ENCODE assay signal across 12 cellular contexts in the genomic region with DNA sequence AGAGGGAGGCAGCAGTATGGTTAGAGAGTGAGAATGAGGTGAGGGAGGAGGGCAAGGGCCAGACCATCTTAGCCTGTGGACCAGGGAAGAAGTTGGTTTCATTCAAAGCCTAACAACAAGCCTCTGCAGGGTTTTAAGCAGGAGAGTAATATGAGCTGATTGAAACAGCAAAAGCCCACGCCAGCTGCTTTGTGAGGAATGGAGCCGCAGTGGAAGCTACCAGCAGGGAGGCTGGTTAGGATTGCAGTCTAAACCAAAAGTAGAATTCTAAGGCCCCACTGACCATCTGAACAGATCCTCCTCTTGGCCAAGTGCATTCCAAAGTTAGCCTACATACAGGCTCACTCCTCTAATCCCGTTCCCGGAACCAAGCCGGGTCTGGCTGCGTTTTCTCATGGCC. TPM values are rescaled to one million over a fixed set of nuclear protein-coding genes. Genes with fewer than 3 reads are reported as not detected.
DNase-seq lines count a peak whose midpoint lies in the region; ATAC-seq and TF ChIP-seq lines count a peak whose summit lies in the region.
"Had no signal": no experiment of that assay in that cellular context is flagged by ENCODE, and none has a peak within 500 bp of the region (broad histone marks: within the 10 kb centered on the region; RNA-seq: fewer than 3 reads in every experiment).

No MANE protein-coding gene starts in this region.

- no peak overlapping the region for H2BK120ac ChIP-seq in trophoblast cell (ENCODE audit: insufficient read depth, low read length, poor library complexity)

- no peak overlapping the region for H2AK5ac ChIP-seq in trophoblast cell (ENCODE audit: low read length)

- no peak overlapping the region for H3K4me3 ChIP-seq in HUES64 (ENCODE audit: low read length)
- H3K4me3 ChIP-seq in trophoblast cell (ENCODE audit: low read depth, low read length) = no peak overlapping the region
- H3K4me3 ChIP-seq: cardiac muscle cell, tibial artery had no signal

- DNase-seq in WTC11 (ENCODE audit: low spot score) = peak; percentile 36
- DNase-seq in glutamatergic neuron = no peak
- peak in 1 of 2 donors; percentile 39 for DNase-seq in trophoblast cell
- no peak for DNase-seq in HCEC 1CT
- DNase-seq in NCI-H1105 (lab: John Stamatoyannopoulos, UW) = no peak
- DNase-seq in NCI-H526 treated with DMSO at 0.1 percent for 48 hours (lab: John Stamatoyannopoulos, UW) = no peak
- DNase-seq in NCI-H526 (lab: John Stamatoyannopoulos, UW) = no peak
- DNase-seq: activated B cell treated with CpG ODN at 0.5 μM for 24 hours; activated naive CD4-positive, alpha-beta T cell treated with Interleukin-2 at 50 U/mL for 16 hours; tibial artery had no signal

- POLR2A ChIA-PET in WTC11 (lab: Charles Lee) = interaction anchor here (0.7 to 1.0 kb wide), 2 partner anchors 44 to 235 kb away, joined by 5 read pairs; no protein-coding TSS in a partner anchor

- H3K79me2 ChIP-seq in trophoblast cell (ENCODE audit: control insufficient read depth, insufficient read depth, low read length, poor library complexity) = no peaks in the 10 kb centered on the region

- H4K91ac ChIP-seq in trophoblast cell (ENCODE audit: low read depth, low read length) = no peak overlapping the region

- no peaks in the 10 kb centered on the region for H3K36me3 ChIP-seq in HUES64 (ENCODE audit: insufficient read depth, low read length)
- no peaks in the 10 kb centered on the region for H3K36me3 ChIP-seq in trophoblast cell (ENCODE audit: control insufficient read depth in 1 of 2, insufficient read depth in 2 of 2, low read length in 2 of 2)
- H3K36me3 ChIP-seq: cardiac muscle cell, tibial artery had no signal

- peak; percentile 86 for ATAC-seq in WTC11

- H4K12ac ChIP-seq in trophoblast cell (ENCODE audit: low read depth, low read length) = no peak overlapping the region

- H3K9ac ChIP-seq in HUES64 (ENCODE audit: low read depth, low read length) = no peak overlapping the region
- H3K9ac ChIP-seq in trophoblast cell (ENCODE audit: low read length) = no peak overlapping the region

- peak overlapping the region; percentile 10 for H2BK12ac ChIP-seq in trophoblast cell (ENCODE audit: low read length)

- H2BK5ac ChIP-seq in trophoblast cell (ENCODE audit: low read depth, low read length, poor library complexity) = no peak overlapping the region

- H3K9me3 ChIP-seq in HUES64 (ENCODE audit: insufficient read depth, low read depth, low read length) (peaks cover 5% of the 10 kb centered on the region; the same call in 1 of the 2 replicates), trophoblast cell (ENCODE audit: insufficient read depth, low read depth, low read length) (peaks cover 3% of the 10 kb centered on the region)

- H2AFZ ChIP-seq in trophoblast cell (ENCODE audit: insufficient read depth, low read length, poor library complexity) = no peak overlapping the region

- no peaks in the 10 kb centered on the region for H3K79me1 ChIP-seq in trophoblast cell (ENCODE audit: low read length)

- H3K4me1 ChIP-seq in HUES64 (ENCODE audit: insufficient read depth, low read length) (peaks cover 24% of the 10 kb centered on the region), trophoblast cell (ENCODE audit: control insufficient read depth in 1 of 2, insufficient read depth in 2 of 2, low read length in 2 of 2) (no peaks in the 10 kb centered on the region)
- H3K4me1 ChIP-seq: tibial artery had no signal

- H3K27me3 Mint-ChIP-seq in WTC11 (ENCODE audit: low read depth) (no peaks in the 10 kb centered on the region), glutamatergic neuron (ENCODE audit: unreplicated experiment) (peaks cover 3% of the 10 kb centered on the region)

- H3K4me1 Mint-ChIP-seq in WTC11 = peaks cover 55% of the 10 kb centered on the region
- peaks cover 10% of the 10 kb centered on the region for H3K4me1 Mint-ChIP-seq in glutamatergic neuron (ENCODE audit: low read depth, unreplicated experiment)
- H3K4me1 Mint-ChIP-seq: activated B cell treated with CpG ODN at 0.5 μM for 24 hours had no signal

- no peak overlapping the region for H3K4ac ChIP-seq in trophoblast cell (ENCODE audit: low read depth, low read length)

- H3K14ac ChIP-seq in trophoblast cell (ENCODE audit: low read length) = no peak overlapping the region

- no peak overlapping the region for H3K4me2 ChIP-seq in trophoblast cell (ENCODE audit: low read length)

- peaks cover 30% of the 10 kb centered on the region for H3K36me3 Mint-ChIP-seq in WTC11
- peaks cover 7% of the 10 kb centered on the region for H3K36me3 Mint-ChIP-seq in glutamatergic neuron (ENCODE audit: unreplicated experiment)

- H3K27ac ChIP-seq in HUES64 (ENCODE audit: low read depth, low read length) = peak overlapping the region; percentile 51; the same call in 1 of the 2 replicates
- no peak overlapping the region for H3K27ac ChIP-seq in trophoblast cell (ENCODE audit: low read depth, low read length)
- H3K27ac ChIP-seq: cardiac muscle cell, tibial artery had no signal

- no peak overlapping the region for H3K4me3 Mint-ChIP-seq in WTC11
- H3K4me3 Mint-ChIP-seq in glutamatergic neuron (ENCODE audit: unreplicated experiment) = no peak overlapping the region
- H3K4me3 Mint-ChIP-seq: activated B cell treated with CpG ODN at 0.5 μM for 24 hours had no signal

- H3K27me3 ChIP-seq in HUES64 (ENCODE audit: insufficient read depth, low read length) (no peaks in the 10 kb centered on the region), trophoblast cell (ENCODE audit: insufficient read depth, low read length) (no peaks in the 10 kb centered on the region)
- H3K27me3 ChIP-seq: cardiac muscle cell, tibial artery had no signal

- WGBS in HUES64 = 66% methylated on average over 6 of the region's 6 CpGs
- WGBS in trophoblast cell (ENCODE audit: extremely low coverage, insufficient coverage, insufficient read length) = no CpG with 5 or more reads among the region's 6 CpGs

- no peak overlapping the region for H3K23ac ChIP-seq in trophoblast cell (ENCODE audit: low read length)

- H3K18ac ChIP-seq in trophoblast cell (ENCODE audit: low read length) = no peak overlapping the region

- no peak overlapping the region for H4K8ac ChIP-seq in trophoblast cell (ENCODE audit: low read depth, low read length)

- TF ChIP-seq CTCF in WTC11 (IDR thresholded peaks at IDR 0.05) = no peak
- TF ChIP-seq CTCF in glutamatergic neuron (IDR thresholded peaks at IDR 0.05; ENCODE audit: partially characterized antibody, unreplicated experiment) = no peak

- H3K27ac Mint-ChIP-seq in WTC11 = peak overlapping the region; percentile 98
- H3K27ac Mint-ChIP-seq in glutamatergic neuron (ENCODE audit: unreplicated experiment) = peak overlapping the region; percentile 15
- H3K27ac Mint-ChIP-seq: activated B cell treated with CpG ODN at 0.5 μM for 24 hours had no signal

- CTCF ChIA-PET in WTC11 (lab: Charles Lee) = interaction anchor here (0.9 to 1.7 kb wide), 14 partner anchors 9 to 259 kb away, joined by 3 to 14 read pairs (median 6); a partner anchor contains a TSS

- H3K9me3 Mint-ChIP-seq in WTC11 (peaks cover 14% of the 10 kb centered on the region), glutamatergic neuron (ENCODE audit: unreplicated experiment) (no peaks in the 10 kb centered on the region)

TF ChIP-seq in WTC11, 78 proteins besides CTCF, POLR2A, EP300 and RAD21 (continues in another document):
- TF ChIP-seq, protein P1, sequence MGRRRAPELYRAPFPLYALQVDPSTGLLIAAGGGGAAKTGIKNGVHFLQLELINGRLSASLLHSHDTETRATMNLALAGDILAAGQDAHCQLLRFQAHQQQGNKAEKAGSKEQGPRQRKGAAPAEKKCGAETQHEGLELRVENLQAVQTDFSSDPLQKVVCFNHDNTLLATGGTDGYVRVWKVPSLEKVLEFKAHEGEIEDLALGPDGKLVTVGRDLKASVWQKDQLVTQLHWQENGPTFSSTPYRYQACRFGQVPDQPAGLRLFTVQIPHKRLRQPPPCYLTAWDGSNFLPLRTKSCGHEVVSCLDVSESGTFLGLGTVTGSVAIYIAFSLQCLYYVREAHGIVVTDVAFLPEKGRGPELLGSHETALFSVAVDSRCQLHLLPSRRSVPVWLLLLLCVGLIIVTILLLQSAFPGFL (CRISPR knock-in tag; IDR thresholded peaks at IDR 0.05; ENCODE audit: borderline replicate concordance) = no peak
- TF ChIP-seq, protein P2, sequence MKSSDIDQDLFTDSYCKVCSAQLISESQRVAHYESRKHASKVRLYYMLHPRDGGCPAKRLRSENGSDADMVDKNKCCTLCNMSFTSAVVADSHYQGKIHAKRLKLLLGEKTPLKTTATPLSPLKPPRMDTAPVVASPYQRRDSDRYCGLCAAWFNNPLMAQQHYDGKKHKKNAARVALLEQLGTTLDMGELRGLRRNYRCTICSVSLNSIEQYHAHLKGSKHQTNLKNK (CRISPR knock-in tag; IDR thresholded peaks at IDR 0.05) = no peak
- TF ChIP-seq, protein P3, sequence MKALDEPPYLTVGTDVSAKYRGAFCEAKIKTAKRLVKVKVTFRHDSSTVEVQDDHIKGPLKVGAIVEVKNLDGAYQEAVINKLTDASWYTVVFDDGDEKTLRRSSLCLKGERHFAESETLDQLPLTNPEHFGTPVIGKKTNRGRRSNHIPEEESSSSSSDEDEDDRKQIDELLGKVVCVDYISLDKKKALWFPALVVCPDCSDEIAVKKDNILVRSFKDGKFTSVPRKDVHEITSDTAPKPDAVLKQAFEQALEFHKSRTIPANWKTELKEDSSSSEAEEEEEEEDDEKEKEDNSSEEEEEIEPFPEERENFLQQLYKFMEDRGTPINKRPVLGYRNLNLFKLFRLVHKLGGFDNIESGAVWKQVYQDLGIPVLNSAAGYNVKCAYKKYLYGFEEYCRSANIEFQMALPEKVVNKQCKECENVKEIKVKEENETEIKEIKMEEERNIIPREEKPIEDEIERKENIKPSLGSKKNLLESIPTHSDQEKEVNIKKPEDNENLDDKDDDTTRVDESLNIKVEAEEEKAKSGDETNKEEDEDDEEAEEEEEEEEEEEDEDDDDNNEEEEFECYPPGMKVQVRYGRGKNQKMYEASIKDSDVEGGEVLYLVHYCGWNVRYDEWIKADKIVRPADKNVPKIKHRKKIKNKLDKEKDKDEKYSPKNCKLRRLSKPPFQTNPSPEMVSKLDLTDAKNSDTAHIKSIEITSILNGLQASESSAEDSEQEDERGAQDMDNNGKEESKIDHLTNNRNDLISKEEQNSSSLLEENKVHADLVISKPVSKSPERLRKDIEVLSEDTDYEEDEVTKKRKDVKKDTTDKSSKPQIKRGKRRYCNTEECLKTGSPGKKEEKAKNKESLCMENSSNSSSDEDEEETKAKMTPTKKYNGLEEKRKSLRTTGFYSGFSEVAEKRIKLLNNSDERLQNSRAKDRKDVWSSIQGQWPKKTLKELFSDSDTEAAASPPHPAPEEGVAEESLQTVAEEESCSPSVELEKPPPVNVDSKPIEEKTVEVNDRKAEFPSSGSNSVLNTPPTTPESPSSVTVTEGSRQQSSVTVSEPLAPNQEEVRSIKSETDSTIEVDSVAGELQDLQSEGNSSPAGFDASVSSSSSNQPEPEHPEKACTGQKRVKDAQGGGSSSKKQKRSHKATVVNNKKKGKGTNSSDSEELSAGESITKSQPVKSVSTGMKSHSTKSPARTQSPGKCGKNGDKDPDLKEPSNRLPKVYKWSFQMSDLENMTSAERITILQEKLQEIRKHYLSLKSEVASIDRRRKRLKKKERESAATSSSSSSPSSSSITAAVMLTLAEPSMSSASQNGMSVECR (CRISPR knock-in tag; IDR thresholded peaks at IDR 0.05; ENCODE audit: borderline replicate concordance) = no peak

RNA-seq across cellular contexts. Expression of a gene that starts 44.8 kb away (rescaled TPM):
- polyA plus RNA-seq in HUES64 (2013, experiment 1 of 2) = 82.4 TPM
- 82.1 TPM for polyA plus RNA-seq in HUES64 (2013, experiment 2 of 2)
- total RNA-seq in WTC11 (2021) (65.8 to 91.1 TPM (median 90.4 TPM) in 3 replicates), glutamatergic neuron (ENCODE audit: unreplicated experiment) (2.9 TPM)
- polyA plus RNA-seq in trophoblast cell (2013) = 142 and 148 TPM in 2 replicates

Comparison
In these comparisons a context has a peak if more than half of its experiments do, and no peak if none do; other contexts are left out.
1. RNA of a gene that starts 44.8 kb away (total RNA-seq): 65.8 to 91.1 TPM in WTC11; 2.9 TPM in glutamatergic neuron (single experiment); every median in the first group is over 10 times any median in the second.